Comparison of ENCODE assay signal across 10 cellular contexts in the genomic region with DNA sequence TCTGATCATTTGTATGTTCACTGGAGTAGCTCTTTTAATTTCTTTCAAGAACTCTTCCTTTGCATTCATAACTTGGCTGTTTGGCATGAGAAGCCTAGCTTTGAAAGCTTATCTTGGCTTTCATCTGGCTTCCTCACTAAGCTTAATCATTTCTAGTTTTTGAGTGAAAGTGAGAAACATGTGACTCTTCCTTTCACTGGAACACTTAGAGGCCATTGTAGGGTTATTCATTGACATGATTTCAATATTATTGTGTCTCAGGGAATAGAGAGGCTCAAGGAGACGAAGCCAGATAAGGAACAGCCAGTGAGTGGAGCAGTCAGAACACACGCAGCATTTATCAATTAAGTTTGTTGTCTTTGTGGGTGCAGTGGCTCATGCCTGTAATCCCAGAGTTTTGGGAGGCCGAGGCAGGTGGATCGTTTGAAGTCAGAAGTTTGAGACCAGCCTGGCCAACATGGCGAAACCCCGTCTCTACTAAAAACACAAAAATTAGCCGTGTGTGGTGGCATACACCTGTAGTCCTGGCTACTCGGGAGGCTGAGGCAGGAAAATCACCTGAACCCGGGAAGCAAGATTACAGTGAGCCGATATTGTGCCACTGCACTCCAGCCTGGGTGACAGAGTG.
DNase-seq lines count a peak whose midpoint lies in the region; ATAC-seq, FAIRE-seq and TF ChIP-seq lines count a peak whose summit lies in the region.
"Had no signal": no experiment of that assay in that cellular context is flagged by ENCODE, and none has a peak within 500 bp of the region (broad histone marks: within the 10 kb centered on the region; RNA-seq: fewer than 3 reads in every experiment).

No MANE protein-coding gene starts in this region.

- peak overlapping the region; percentile 20 for H3K27ac Mint-ChIP-seq in activated naive CD4-positive, alpha-beta T cell treated with anti-CD3 and anti-CD28 coated beads, Interleukin-2, amount 10 ng/mL, durations not matched to agents 7 days and 5 days
- peak overlapping the region; percentile 96 for H3K27ac Mint-ChIP-seq in stimulated activated naive B cell treated with anti-CD40 and anti-IgM and Interleukin-4, amounts not matched to agents 10 μg/mL and 1 μg/mL and 100 μg/mL, for 72 hours

- peak overlapping the region; percentile 31 for H2AFZ ChIP-seq in GM12878 (ENCODE audit: control insufficient read depth, low read depth, low read length)

- H3K4me1 ChIP-seq in GM12878 (ENCODE audit: control insufficient read depth, insufficient read depth, low read length) (peaks cover 47% of the 10 kb centered on the region), adrenal gland (replicated peaks in 1 of 2) (peaks cover 5% of the 10 kb centered on the region in 2 donors)
- H3K4me1 ChIP-seq: BLaER1 treated with 17β-estradiol and CSF1 and Interleukin-3, amounts not matched to agents 10 nM and 100 nM had no signal

- peak overlapping the region; percentile 11 for H3K4me2 ChIP-seq in GM12878 (ENCODE audit: control insufficient read depth, insufficient read depth)
- H3K4me2 ChIP-seq: BLaER1 treated with 17β-estradiol and CSF1 and Interleukin-3, amounts not matched to agents 10 nM and 100 nM had no signal

- intact Hi-C loops in GM12878 (cut with micrococcal nuclease; ENCODE audit: unreplicated experiment), result loop anchor here (1.0 to 2.0 kb wide), 2 partner anchors 17 to 34 kb away; no protein-coding TSS in a partner anchor
- intact Hi-C loops in adrenal gland (cut with DNase I), result no loop called here

- H3K27ac ChIP-seq in GM12878 (ENCODE audit: control insufficient read depth, insufficient read depth) (peak overlapping the region; percentile 89), adrenal gland (no peak overlapping the region)
- H3K27ac ChIP-seq: BLaER1 treated with 17β-estradiol and CSF1 and Interleukin-3, amounts not matched to agents 10 nM and 100 nM had no signal

- RAD21 ChIA-PET in GM12878 (lab: Charles Lee; ENCODE audit: unreplicated experiment), result interaction anchor here (0.8 to 5.6 kb wide), 26 partner anchors 9 to 98 kb away, joined by 3 to 164 read pairs (median 12); a partner anchor contains a TSS

- H3K4me3 ChIP-seq in GM12878, result no peak overlapping the region
- no peak overlapping the region for H3K4me3 ChIP-seq in adrenal gland
- H3K4me3 ChIP-seq: BLaER1 treated with 17β-estradiol and CSF1 and Interleukin-3, amounts not matched to agents 10 nM and 100 nM had no signal

- H3K36me3 ChIP-seq in GM12878 (ENCODE audit: control insufficient read depth in 2 of 2, insufficient read depth in 2 of 2, low read length in 1 of 2), result no peaks in the 10 kb centered on the region
- no peaks in the 10 kb centered on the region for H3K36me3 ChIP-seq in adrenal gland (replicated peaks in 1 of 2)
- H3K36me3 ChIP-seq: BLaER1 treated with 17β-estradiol and CSF1 and Interleukin-3, amounts not matched to agents 10 nM and 100 nM had no signal

- TF ChIP-seq EP300 in GM12878 (IDR thresholded peaks at IDR 0.05; ENCODE audit: borderline replicate concordance in 1 of 2, control insufficient read depth in 1 of 2, low read depth in 2 of 2, low read length in 2 of 2), result peak; percentile 69 to 72; a peak in 3 of 4 replicates

- no peak for TF ChIP-seq POLR2A in GM12878 (IDR thresholded peaks at IDR 0.05; ENCODE audit: low read depth, low read length)
- TF ChIP-seq POLR2A in adrenal gland (IDR thresholded peaks at IDR 0.05), result no peak

- POLR2A ChIA-PET in GM12878 (lab: Charles Lee), result interaction anchor here (0.6 to 13.2 kb wide), 14 partner anchors 7 to 97 kb away, joined by 3 to 158 read pairs (median 6); no protein-coding TSS in a partner anchor

- CTCF ChIA-PET in activated naive CD4-positive, alpha-beta T cell treated with anti-CD3 and anti-CD28 coated beads, Interleukin-2, amount 10 ng/mL, durations not matched to agents 7 days and 5 days (lab: Charles Lee), result interaction anchor here (0.8 kb wide), 1 partner anchor 696 kb away, joined by 3 read pairs; no protein-coding TSS in a partner anchor
- CTCF ChIA-PET in GM12878 (lab: Yijun Ruan, JAX), result interaction anchor here (0.7 to 4.0 kb wide), 18 partner anchors 8 to 316 kb away, joined by 3 to 20 read pairs (median 5); no protein-coding TSS in a partner anchor

- H3K27me3 Mint-ChIP-seq in activated naive CD4-positive, alpha-beta T cell treated with anti-CD3 and anti-CD28 coated beads, Interleukin-2, amount 10 ng/mL, durations not matched to agents 7 days and 5 days, result peaks cover 12% of the 10 kb centered on the region
- H3K27me3 Mint-ChIP-seq in stimulated activated naive B cell treated with anti-CD40 and anti-IgM and Interleukin-4, amounts not matched to agents 10 μg/mL and 1 μg/mL and 100 μg/mL, for 72 hours, result no peaks in the 10 kb centered on the region

- H4K20me1 ChIP-seq in GM12878 (ENCODE audit: control insufficient read depth, insufficient read depth), result no peaks in the 10 kb centered on the region
- H4K20me1 ChIP-seq: BLaER1 treated with 17β-estradiol and CSF1 and Interleukin-3, amounts not matched to agents 10 nM and 100 nM had no signal

- H3K9me3 ChIP-seq in GM12878 (replicated peaks; ENCODE audit: control insufficient read depth, insufficient read depth, low read length) (no peaks in the 10 kb centered on the region; the same call in 1 of the 3 replicates), adrenal gland (replicated peaks in 1 of 3) (no peaks in the 10 kb centered on the region)

- H3K9me3 Mint-ChIP-seq in activated naive CD4-positive, alpha-beta T cell treated with anti-CD3 and anti-CD28 coated beads, Interleukin-2, amount 10 ng/mL, durations not matched to agents 7 days and 5 days, result peaks cover 14% of the 10 kb centered on the region
- peaks cover 2 to 4% of the 10 kb centered on the region in 2 donors for H3K9me3 Mint-ChIP-seq in stimulated activated naive B cell treated with anti-CD40 and anti-IgM and Interleukin-4, amounts not matched to agents 10 μg/mL and 1 μg/mL and 100 μg/mL, for 72 hours

- H3K4me1 Mint-ChIP-seq in activated naive CD4-positive, alpha-beta T cell treated with anti-CD3 and anti-CD28 coated beads, Interleukin-2, amount 10 ng/mL, durations not matched to agents 7 days and 5 days, result peaks cover 25% of the 10 kb centered on the region
- peaks cover 25 to 60% of the 10 kb centered on the region in 2 donors for H3K4me1 Mint-ChIP-seq in stimulated activated naive B cell treated with anti-CD40 and anti-IgM and Interleukin-4, amounts not matched to agents 10 μg/mL and 1 μg/mL and 100 μg/mL, for 72 hours

- DNase-seq in activated naive CD4-positive, alpha-beta T cell treated with anti-CD3 and anti-CD28 coated beads, Interleukin-2, amount 10 ng/mL, durations not matched to agents 7 days and 5 days, result no peak
- DNase-seq in activated naive CD4-positive, alpha-beta T cell treated with anti-CD3 and anti-CD28 coated beads, Interleukin-2, amount 50 U/mL, for 16 hours, result no peak
- peak; percentile 81 for DNase-seq in GM12878 (ENCODE audit: low read depth, low spot score)
- no peak for DNase-seq in stimulated activated naive B cell treated with anti-CD40 and anti-IgM and Interleukin-4, amounts not matched to agents 10 μg/mL and 1 μg/mL and 100 μg/mL, for 72 hours
- DNase-seq in DMS79 treated with DMSO at 0.1 percent for 48 hours (lab: John Stamatoyannopoulos, UW), result no peak
- DNase-seq in D341Med (ENCODE audit: low spot score), result no peak
- no peak for DNase-seq in adrenal gland
- DNase-seq: NK-92 treated with Interleukin-12 subunit alpha and Interleukin-12 subunit beta, amount 100 ng/mL, for 24 hours had no signal

- SMC1A ChIA-PET in GM12878 (lab: Charles Lee; ENCODE audit: uncharacterized antibody, unreplicated experiment), result interaction anchor here (0.7 to 14.9 kb wide), 25 partner anchors 9 to 334 kb away, joined by 3 to 313 read pairs (median 8); no protein-coding TSS in a partner anchor

- no peaks in the 10 kb centered on the region for H3K27me3 ChIP-seq in GM12878 (replicated peaks in 1 of 2; ENCODE audit: control insufficient read depth in 2 of 2, insufficient read depth in 2 of 2, low read length in 1 of 2)
- H3K27me3 ChIP-seq in adrenal gland, result no peaks in the 10 kb centered on the region
- H3K27me3 ChIP-seq: BLaER1 treated with 17β-estradiol and CSF1 and Interleukin-3, amounts not matched to agents 10 nM and 100 nM had no signal

- TF ChIP-seq CTCF in GM12878 (IDR thresholded peaks at IDR 0.05 in 2 of 3, conservative IDR thresholded peaks at IDR 0.05 in 1 of 3; ENCODE audit: control insufficient read depth in 2 of 3, extremely low read depth in 1 of 3, insufficient read depth in 1 of 3, low read depth in 3 of 3, low read length in 3 of 3) (no peak), adrenal gland (IDR thresholded peaks at IDR 0.05) (no peak)

- ATAC-seq in HG02981 (IDR thresholded peaks at IDR 0.05; ENCODE audit: unreplicated experiment) (peak; percentile 44), GM12878 (peak; percentile 68)
- ATAC-seq in stimulated activated naive B cell treated with anti-CD40 and anti-IgM and Interleukin-4, amounts not matched to agents 10 μg/mL and 1 μg/mL and 100 μg/mL, for 72 hours (replicated peaks), result peak; percentile 76 to 78

- TF ChIP-seq RAD21 in GM12878 (IDR thresholded peaks at IDR 0.05; ENCODE audit: insufficient read depth, low read depth, low read length), result no peak

- no TSS peak for BruUV-seq in GM12878 (replicated peaks; lab: Mats Ljungman, UMichigan)

- FAIRE-seq in GM12878 (lab: Jason Lieb, UNC), result peak; percentile 73

- H3K79me2 ChIP-seq in GM12878 (ENCODE audit: control insufficient read depth, insufficient read depth, low read length), result no peaks in the 10 kb centered on the region

- WGBS in GM12878 (ENCODE audit: insufficient coverage, insufficient replicate concordance, low lambda C conversion rate, missing lambda C conversion rate), result 69% methylated on average over 9 of the region's 10 CpGs
- 83 to 87% (median 84%) methylated on average over 10 of the region's 10 CpGs for WGBS in adrenal gland, 4 donors

- H3K36me3 Mint-ChIP-seq in activated naive CD4-positive, alpha-beta T cell treated with anti-CD3 and anti-CD28 coated beads, Interleukin-2, amount 10 ng/mL, durations not matched to agents 7 days and 5 days, result peaks cover 7% of the 10 kb centered on the region
- peaks cover 2 to 10% of the 10 kb centered on the region in 2 donors for H3K36me3 Mint-ChIP-seq in stimulated activated naive B cell treated with anti-CD40 and anti-IgM and Interleukin-4, amounts not matched to agents 10 μg/mL and 1 μg/mL and 100 μg/mL, for 72 hours

- no peak overlapping the region for H3K9ac ChIP-seq in GM12878 (ENCODE audit: control insufficient read depth, insufficient read depth, low read length)
- H3K9ac ChIP-seq: BLaER1 treated with 17β-estradiol and CSF1 and Interleukin-3, amounts not matched to agents 10 nM and 100 nM had no signal

- no peak overlapping the region for H3K4me3 Mint-ChIP-seq in activated naive CD4-positive, alpha-beta T cell treated with anti-CD3 and anti-CD28 coated beads, Interleukin-2, amount 10 ng/mL, durations not matched to agents 7 days and 5 days
- peak overlapping the region in 1 of 2 donors; percentile 14 for H3K4me3 Mint-ChIP-seq in stimulated activated naive B cell treated with anti-CD40 and anti-IgM and Interleukin-4, amounts not matched to agents 10 μg/mL and 1 μg/mL and 100 μg/mL, for 72 hours

- in situ Hi-C loops in GM12878 (cut with MboI), result no loop called here

TF ChIP-seq in GM12878, 131 proteins besides CTCF, POLR2A, EP300 and RAD21 (continues in another document):
- TF ChIP-seq GABPA (IDR thresholded peaks at IDR 0.05; ENCODE audit: low read depth), result no peak
